ENCODE assay signal across 8 cellular contexts in genomic region chr21:42513151-42513984, GRCh38. TPM values are rescaled to one million over a fixed set of nuclear protein-coding genes. Genes with fewer than 3 reads are reported as not detected.
A peak's percentile ranks its signal among the peaks of the same experiment; 100 is the strongest.
DNase-seq lines count a peak whose midpoint lies in the region; ATAC-seq, FAIRE-seq and TF ChIP-seq lines count a peak whose summit lies in the region.

SLC37A1 (plus strand) TSS chr21:42513852; CDS start chr21:42518455, 4,603 bp downstream.

- H3F3A ChIP-seq in GM23338 (replicated peaks; ENCODE audit: low read depth) (peaks cover 11% of the 10 kb centered on the region; the same call in 1 of the 2 replicates), PC-3 (ENCODE audit: low read length, unreplicated experiment) (peaks cover 5% of the 10 kb centered on the region), smooth muscle cell (ENCODE audit: low read depth) (peaks cover 19% of the 10 kb centered on the region)

- BruUV-seq in PC-3 (replicated peaks; lab: Mats Ljungman, UMichigan) (TSS peak; percentile 29), GM12878 (replicated peaks; lab: Mats Ljungman, UMichigan) (no TSS peak)

- TF ChIP-seq EP300 in GM12878 (IDR thresholded peaks at IDR 0.05; ENCODE audit: borderline replicate concordance in 1 of 2, control insufficient read depth in 1 of 2, low read depth in 2 of 2, low read length in 2 of 2): no peak

- H3K9me3 Mint-ChIP-seq in GM23338: no peaks in the 10 kb centered on the region

- peak within 1 kb of the TSS; percentile 82 for H3K4me2 ChIP-seq in GM23338
- H3K4me2 ChIP-seq in PC-3 (ENCODE audit: low read length): peak within 1 kb of the TSS; percentile 96
- H3K4me2 ChIP-seq in GM12878 (ENCODE audit: control insufficient read depth, insufficient read depth): peak within 1 kb of the TSS; percentile 88
- peak within 1 kb of the TSS; percentile 94 for H3K4me2 ChIP-seq in smooth muscle cell

- peaks cover 12% of the 10 kb centered on the region; the same call in 1 of the 2 replicates for H3K27me3 ChIP-seq in GM23338 (ENCODE audit: insufficient read depth)
- no peaks in the 10 kb centered on the region for H3K27me3 ChIP-seq in PC-3 (ENCODE audit: low read length)
- H3K27me3 ChIP-seq in GM12878 (replicated peaks in 1 of 2; ENCODE audit: control insufficient read depth in 2 of 2, insufficient read depth in 2 of 2, low read length in 1 of 2): no peaks in the 10 kb centered on the region
- H3K27me3 ChIP-seq in iPS-20b (ENCODE audit: insufficient read depth, low read length): peaks cover 26% of the 10 kb centered on the region; the same call in 1 of the 2 replicates
- H3K27me3 ChIP-seq in smooth muscle cell (ENCODE audit: low read depth): no peaks in the 10 kb centered on the region

- no peak for DNase-seq in GM12864 (ENCODE audit: low read depth)
- peak; percentile 73 for DNase-seq in GM23338 (ENCODE audit: low spot score)
- peak; percentile 44 for DNase-seq in PC-3
- DNase-seq in GM12878 (ENCODE audit: low read depth, low spot score): no peak
- no peak for DNase-seq in smooth muscle cell (lab: John Stamatoyannopoulos, UW; ENCODE audit: unreplicated experiment)
- DNase-seq in NCI-H1436 treated with DMSO at 0.1 percent for 48 hours (lab: John Stamatoyannopoulos, UW): no peak

- CTCF ChIA-PET in PC-3 (lab: Charles Lee) (no interaction called here), GM12878 (lab: Yijun Ruan, JAX) (interaction anchor here (0.8 to 4.9 kb wide), 7 partner anchors 8 to 51 kb away, joined by 3 to 25 read pairs (median 4); no protein-coding TSS in a partner anchor)

- ATAC-seq in GM23338: peak; percentile 54
- ATAC-seq in PC-3: peak; percentile 16
- ATAC-seq in GM12878: peak; percentile 46
- no peak for ATAC-seq in HG03521 (IDR thresholded peaks at IDR 0.05; ENCODE audit: unreplicated experiment)

- SMC1A ChIA-PET in GM12878 (lab: Charles Lee; ENCODE audit: uncharacterized antibody, unreplicated experiment): interaction anchor here (0.9 to 7.1 kb wide), 12 partner anchors 7 to 91 kb away, joined by 3 to 78 read pairs (median 6); no protein-coding TSS in a partner anchor

- H3K36me3 ChIP-seq in GM23338 (ENCODE audit: insufficient read depth) (no peaks in the 10 kb centered on the region), PC-3 (ENCODE audit: low read depth, low read length) (no peaks in the 10 kb centered on the region), GM12878 (ENCODE audit: control insufficient read depth in 2 of 2, insufficient read depth in 2 of 2, low read length in 1 of 2) (peaks cover 0 to 3% of the 10 kb centered on the region in 2 experiments; a peak in 1 of 4 replicates), iPS-20b (ENCODE audit: insufficient read depth, low read depth, low read length) (peaks cover 4% of the 10 kb centered on the region; the same call in 1 of the 2 replicates), smooth muscle cell (ENCODE audit: low read depth) (no peaks in the 10 kb centered on the region)

- peaks cover 46% of the 10 kb centered on the region for H3K4me1 Mint-ChIP-seq in GM23338

- H3K27ac ChIP-seq in GM23338 (ENCODE audit: low read depth): peak within 1 kb of the TSS; percentile 61
- H3K27ac ChIP-seq in PC-3 (ENCODE audit: low read length): peak within 1 kb of the TSS; percentile 92
- peak within 1 kb of the TSS; percentile 45 for H3K27ac ChIP-seq in GM12878 (ENCODE audit: control insufficient read depth, insufficient read depth)
- H3K27ac ChIP-seq in iPS-20b (ENCODE audit: low read length): no peak within 1 kb of the TSS
- peak within 1 kb of the TSS; percentile 90 for H3K27ac ChIP-seq in smooth muscle cell (ENCODE audit: low read depth)

- RAD21 ChIA-PET in GM12878 (lab: Charles Lee; ENCODE audit: unreplicated experiment): interaction anchor here (0.7 to 5.0 kb wide), 15 partner anchors 8 to 368 kb away, joined by 3 to 35 read pairs (median 4); no protein-coding TSS in a partner anchor

- H3K36me3 Mint-ChIP-seq in GM23338 (ENCODE audit: low read depth): peaks cover 19% of the 10 kb centered on the region

- H3K27ac Mint-ChIP-seq in GM23338: peak within 1 kb of the TSS; percentile 93

- FAIRE-seq in GM12878 (lab: Jason Lieb, UNC): no peak

- intact Hi-C loops in PC-3 (cut with micrococcal nuclease) (no loop called here), GM12878 (cut with micrococcal nuclease; ENCODE audit: unreplicated experiment) (no loop called here)

- H3K4me3 ChIP-seq in GM12864 (ENCODE audit: low read depth, low read length): peak within 1 kb of the TSS; percentile 87
- H3K4me3 ChIP-seq in GM23338: peak within 1 kb of the TSS; percentile 85
- peak within 1 kb of the TSS; percentile 83 for H3K4me3 ChIP-seq in PC-3 (ENCODE audit: low read length)
- peak within 1 kb of the TSS; percentile 94 for H3K4me3 ChIP-seq in GM12878
- H3K4me3 ChIP-seq in iPS-20b (ENCODE audit: low read length): peak within 1 kb of the TSS; percentile 67
- peak within 1 kb of the TSS; percentile 77 for H3K4me3 ChIP-seq in smooth muscle cell

- H3K27me3 Mint-ChIP-seq in GM23338 (ENCODE audit: insufficient read depth, low read depth, poor library complexity): peaks cover 9% of the 10 kb centered on the region

- WGBS in GM12878 (ENCODE audit: insufficient coverage, insufficient replicate concordance, low lambda C conversion rate, missing lambda C conversion rate): 24% methylated on average over 35 of the region's 88 CpGs
- 41% methylated on average over 23 of the region's 88 CpGs for WGBS in smooth muscle cell (ENCODE audit: low lambda C conversion rate)

- TF ChIP-seq CTCF in GM12864 (IDR thresholded peaks at IDR 0.05; ENCODE audit: low read depth, low read length, missing control alignments) (no peak), GM23338 (conservative IDR thresholded peaks at IDR 0.05; ENCODE audit: low read depth in 2 of 2) (peak in 1 of 2 experiments; percentile 42; a peak in 1 of 4 replicates), PC-3 (conservative IDR thresholded peaks at IDR 0.05; ENCODE audit: low read depth, low read length) (no peak), GM12878 (IDR thresholded peaks at IDR 0.05 in 2 of 3, conservative IDR thresholded peaks at IDR 0.05 in 1 of 3; ENCODE audit: control insufficient read depth in 2 of 3, extremely low read depth in 1 of 3, insufficient read depth in 1 of 3, low read depth in 3 of 3, low read length in 3 of 3) (0 out of 6 replicates have a peak, but pooled peaks of 1 of the 3 experiments have one; percentile 12), smooth muscle cell (IDR thresholded peaks at IDR 0.05; ENCODE audit: borderline replicate concordance, insufficient read depth, poor library complexity, severe bottlenecking) (no peak)

- H3K79me2 ChIP-seq in GM23338 (replicated peaks; ENCODE audit: insufficient read depth) (peaks cover 27% of the 10 kb centered on the region), PC-3 (ENCODE audit: low read length) (peaks cover 40% of the 10 kb centered on the region), GM12878 (ENCODE audit: control insufficient read depth, insufficient read depth, low read length) (peaks cover 16% of the 10 kb centered on the region), smooth muscle cell (ENCODE audit: low read depth) (no peaks in the 10 kb centered on the region)

- H3K9me3 ChIP-seq in PC-3 (ENCODE audit: low read length): no peaks in the 10 kb centered on the region
- no peaks in the 10 kb centered on the region for H3K9me3 ChIP-seq in GM12878 (replicated peaks; ENCODE audit: control insufficient read depth, insufficient read depth, low read length)
- H3K9me3 ChIP-seq in iPS-20b (ENCODE audit: insufficient read depth, low read depth, low read length): no peaks in the 10 kb centered on the region
- H3K9me3 ChIP-seq in smooth muscle cell (replicated peaks; ENCODE audit: low read depth): no peaks in the 10 kb centered on the region

- H3K9me2 ChIP-seq in GM23338 (ENCODE audit: insufficient read depth): no peaks in the 10 kb centered on the region
- no peaks in the 10 kb centered on the region for H3K9me2 ChIP-seq in PC-3 (replicated peaks; ENCODE audit: low read length)

- POLR2A ChIA-PET in PC-3 (lab: Charles Lee; ENCODE audit: unreplicated experiment) (interaction anchor here (0.6 kb wide), 1 partner anchor 10 kb away, joined by 3 read pairs; no protein-coding TSS in a partner anchor), GM12878 (lab: Charles Lee) (interaction anchor here (0.6 to 7.1 kb wide), 8 partner anchors 8 to 57 kb away, joined by 3 to 82 read pairs (median 5); no protein-coding TSS in a partner anchor)

- H3K9ac ChIP-seq in PC-3 (ENCODE audit: low read length) (peak within 1 kb of the TSS; percentile 86), GM12878 (ENCODE audit: control insufficient read depth, insufficient read depth, low read length) (peak within 1 kb of the TSS; percentile 66), iPS-20b (ENCODE audit: low read depth, low read length) (peak within 1 kb of the TSS; percentile 69; the same call in 1 of the 2 replicates), smooth muscle cell (ENCODE audit: low read depth) (peak within 1 kb of the TSS; percentile 58)

- TF ChIP-seq RAD21 in GM12878 (IDR thresholded peaks at IDR 0.05; ENCODE audit: insufficient read depth, low read depth, low read length): peak; percentile 33; the same call in 1 of the 2 replicates

- peak within 1 kb of the TSS; percentile 95 for H2AFZ ChIP-seq in GM23338
- peak within 1 kb of the TSS; percentile 86 for H2AFZ ChIP-seq in PC-3 (ENCODE audit: low read length)
- H2AFZ ChIP-seq in GM12878 (ENCODE audit: control insufficient read depth, low read depth, low read length): peak within 1 kb of the TSS; percentile 77
- H2AFZ ChIP-seq in smooth muscle cell (ENCODE audit: low read depth): peak within 1 kb of the TSS; percentile 91

- peak within 1 kb of the TSS; percentile 80 for H3K4me3 Mint-ChIP-seq in GM23338

- H3K4me1 ChIP-seq in GM23338 (ENCODE audit: insufficient read depth) (peaks cover 29% of the 10 kb centered on the region), PC-3 (ENCODE audit: insufficient read depth, low read length) (peaks cover 36% of the 10 kb centered on the region), GM12878 (ENCODE audit: control insufficient read depth, insufficient read depth, low read length) (peaks cover 11% of the 10 kb centered on the region), iPS-20b (ENCODE audit: insufficient read depth, low read length) (peaks cover 41% of the 10 kb centered on the region), smooth muscle cell (ENCODE audit: low read depth) (peaks cover 25% of the 10 kb centered on the region)

- in situ Hi-C loops in GM12878 (cut with MboI): no loop called here

- TF ChIP-seq POLR2A in GM12878 (IDR thresholded peaks at IDR 0.05; ENCODE audit: low read depth, low read length): no peak; the same call in 1 of the 2 replicates

- H4K20me1 ChIP-seq in GM23338 (replicated peaks; ENCODE audit: insufficient read depth): no peaks in the 10 kb centered on the region
- H4K20me1 ChIP-seq in PC-3 (ENCODE audit: low read length): no peaks in the 10 kb centered on the region
- no peaks in the 10 kb centered on the region for H4K20me1 ChIP-seq in GM12878 (ENCODE audit: control insufficient read depth, insufficient read depth)
- no peaks in the 10 kb centered on the region for H4K20me1 ChIP-seq in smooth muscle cell (ENCODE audit: low read depth)

RNA-seq across cellular contexts. Expression of gene SLC37A1, which starts in this region (rescaled TPM):
- total RNA-seq in GM23338 (2014; rRNA removed; shearing (Covaris generic)): 25.2 and 30.3 TPM in 2 replicates
- 11.0 and 14.0 TPM in 2 replicates for polyA plus RNA-seq in GM23338 (2016; fragmentation: Nextera tagmentation; extraction: Ambion mirVana)
- total RNA-seq in PC-3 (2014; rRNA removed): 34.2 and 38.3 TPM in 2 replicates
- 129 and 143 TPM in 2 replicates for total RNA-seq in GM12878 (2013; cell fraction: nucleolus; rRNA removed)
- total RNA-seq in GM12878 (2014; rRNA removed): 33.0 and 35.5 TPM in 2 replicates
- total RNA-seq in GM12878 (2014; rRNA removed; fragmentation: Illumina TruSeq; extraction: Trizol): 19.2 and 19.7 TPM in 2 replicates
- 30.7 and 34.8 TPM in 2 replicates for total RNA-seq in GM12878 (2021)
- 6.2 TPM for polyA plus RNA-seq in GM12878 (2011; ENCODE audit: low read depth)
- 17.7 and 23.3 TPM in 2 replicates for polyA plus RNA-seq in GM12878 (2011; rRNA removed)
- 20.2 and 24.6 TPM in 2 replicates for polyA plus RNA-seq in GM12878 (2011; cell fraction: cytosol; rRNA removed)
- polyA plus RNA-seq in GM12878 (2011; cell fraction: nucleus; rRNA removed): 75.0 and 82.4 TPM in 2 replicates
- polyA plus RNA-seq in GM12878 (2012): 17.7 and 18.5 TPM in 2 replicates
- polyA plus RNA-seq in GM12878 (2014; fragmentation: Illumina TruSeq; extraction: Trizol): 12.0 and 18.4 TPM in 2 replicates
- 1 to 10 TPM; 1.1 to 2.4 TPM for polyA plus RNA-seq in GM12878 (2014; fragmentation: Nextera tagmentation; extraction: Ambion mirVana)
- 25.4 and 26.5 TPM in 2 replicates for polyA plus RNA-seq in GM12878 (2014; rRNA removed)
- 10 to 100 TPM; 28.0 to 32.0 TPM for polyA plus RNA-seq in GM12878 (2016; fragmentation: Nextera tagmentation; extraction: Ambion mirVana)
- polyA minus RNA-seq in GM12878 (2011; rRNA and poly(A)+ RNA removed): 22.6 and 32.2 TPM in 2 replicates
- 8.6 and 12.4 TPM in 2 replicates for polyA minus RNA-seq in GM12878 (2011; cell fraction: cytosol; rRNA and poly(A)+ RNA removed)
- 43.9 and 56.5 TPM in 2 replicates for polyA minus RNA-seq in GM12878 (2011; cell fraction: nucleus; rRNA and poly(A)+ RNA removed)
- total RNA-seq in smooth muscle cell: 18.0 and 19.4 TPM in 2 replicates
- 14.6 and 15.0 TPM in 2 replicates for polyA plus RNA-seq in smooth muscle cell

Comparison
In these comparisons a context has a peak if more than half of its experiments do, and no peak if none do; other contexts are left out.
1. DNase-seq: peak in GM23338 (single experiment) and PC-3 (single experiment); none in GM12864 (single experiment), GM12878 (single experiment), smooth muscle cell (single experiment) and NCI-H1436 treated with DMSO at 0.1 percent for 48 hours (single experiment).
2. Peak in every context shown above with its lines, with median percentiles within 50 percentile points of each other: H3K4me3 ChIP-seq, H2AFZ ChIP-seq, H3K4me2 ChIP-seq and H3K9ac ChIP-seq.